1 cellular context compared by ENCODE assay signal in the genomic region with DNA sequence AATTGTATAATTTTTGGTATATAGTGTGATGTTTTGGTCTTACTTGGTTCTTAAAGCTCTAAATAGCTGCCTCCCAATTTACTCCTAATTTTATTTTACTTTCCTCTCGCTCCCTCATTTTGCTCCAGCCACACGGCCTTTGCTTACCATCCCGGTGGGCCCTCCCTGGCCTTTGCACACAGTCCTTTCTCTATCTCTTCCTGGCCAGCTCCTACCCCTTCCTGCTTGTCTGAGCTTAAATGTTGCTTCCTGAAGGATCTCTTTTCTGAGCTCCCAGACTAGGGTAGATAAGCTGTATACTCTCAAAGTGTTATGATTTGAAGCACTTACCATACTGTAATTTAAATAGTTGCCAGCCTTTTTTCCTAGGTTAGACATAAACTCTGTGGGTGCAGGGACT.
TF ChIP-seq lines count a peak whose summit lies in the region.

No MANE protein-coding gene starts in this region.

TF ChIP-seq in WTC11, 78 proteins besides CTCF, POLR2A, EP300 and RAD21 (continued from another document):
- TF ChIP-seq, protein P1, sequence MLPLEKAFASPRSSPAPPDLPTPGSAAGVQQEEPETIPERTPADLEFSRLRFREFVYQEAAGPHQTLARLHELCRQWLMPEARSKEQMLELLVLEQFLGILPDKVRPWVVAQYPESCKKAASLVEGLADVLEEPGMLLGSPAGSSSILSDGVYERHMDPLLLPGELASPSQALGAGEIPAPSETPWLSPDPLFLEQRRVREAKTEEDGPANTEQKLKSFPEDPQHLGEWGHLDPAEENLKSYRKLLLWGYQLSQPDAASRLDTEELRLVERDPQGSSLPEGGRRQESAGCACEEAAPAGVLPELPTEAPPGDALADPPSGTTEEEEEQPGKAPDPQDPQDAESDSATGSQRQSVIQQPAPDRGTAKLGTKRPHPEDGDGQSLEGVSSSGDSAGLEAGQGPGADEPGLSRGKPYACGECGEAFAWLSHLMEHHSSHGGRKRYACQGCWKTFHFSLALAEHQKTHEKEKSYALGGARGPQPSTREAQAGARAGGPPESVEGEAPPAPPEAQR (CRISPR knock-in tag; IDR thresholded peaks at IDR 0.05): no peak
- TF ChIP-seq, protein P2, sequence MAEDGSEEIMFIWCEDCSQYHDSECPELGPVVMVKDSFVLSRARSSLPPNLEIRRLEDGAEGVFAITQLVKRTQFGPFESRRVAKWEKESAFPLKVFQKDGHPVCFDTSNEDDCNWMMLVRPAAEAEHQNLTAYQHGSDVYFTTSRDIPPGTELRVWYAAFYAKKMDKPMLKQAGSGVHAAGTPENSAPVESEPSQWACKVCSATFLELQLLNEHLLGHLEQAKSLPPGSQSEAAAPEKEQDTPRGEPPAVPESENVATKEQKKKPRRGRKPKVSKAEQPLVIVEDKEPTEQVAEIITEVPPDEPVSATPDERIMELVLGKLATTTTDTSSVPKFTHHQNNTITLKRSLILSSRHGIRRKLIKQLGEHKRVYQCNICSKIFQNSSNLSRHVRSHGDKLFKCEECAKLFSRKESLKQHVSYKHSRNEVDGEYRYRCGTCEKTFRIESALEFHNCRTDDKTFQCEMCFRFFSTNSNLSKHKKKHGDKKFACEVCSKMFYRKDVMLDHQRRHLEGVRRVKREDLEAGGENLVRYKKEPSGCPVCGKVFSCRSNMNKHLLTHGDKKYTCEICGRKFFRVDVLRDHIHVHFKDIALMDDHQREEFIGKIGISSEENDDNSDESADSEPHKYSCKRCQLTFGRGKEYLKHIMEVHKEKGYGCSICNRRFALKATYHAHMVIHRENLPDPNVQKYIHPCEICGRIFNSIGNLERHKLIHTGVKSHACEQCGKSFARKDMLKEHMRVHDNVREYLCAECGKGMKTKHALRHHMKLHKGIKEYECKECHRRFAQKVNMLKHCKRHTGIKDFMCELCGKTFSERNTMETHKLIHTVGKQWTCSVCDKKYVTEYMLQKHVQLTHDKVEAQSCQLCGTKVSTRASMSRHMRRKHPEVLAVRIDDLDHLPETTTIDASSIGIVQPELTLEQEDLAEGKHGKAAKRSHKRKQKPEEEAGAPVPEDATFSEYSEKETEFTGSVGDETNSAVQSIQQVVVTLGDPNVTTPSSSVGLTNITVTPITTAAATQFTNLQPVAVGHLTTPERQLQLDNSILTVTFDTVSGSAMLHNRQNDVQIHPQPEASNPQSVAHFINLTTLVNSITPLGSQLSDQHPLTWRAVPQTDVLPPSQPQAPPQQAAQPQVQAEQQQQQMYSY (CRISPR knock-in tag; IDR thresholded peaks at IDR 0.05): no peak
- TF ChIP-seq RORB (CRISPR knock-in tag; IDR thresholded peaks at IDR 0.05) (no peak), AR (CRISPR knock-in tag; IDR thresholded peaks at IDR 0.05) (no peak), NR1H2 (CRISPR knock-in tag; IDR thresholded peaks at IDR 0.05) (no peak), ZNF512 (CRISPR knock-in tag; IDR thresholded peaks at IDR 0.05; ENCODE audit: borderline replicate concordance) (no peak), TEAD4 (CRISPR knock-in tag; IDR thresholded peaks at IDR 0.05) (no peak)
